In genomic region chr3:42612147-42612680, GRCh38 we compare ENCODE assay signal across 13 cellular contexts. TPM values are rescaled to one million over a fixed set of nuclear protein-coding genes. Genes with fewer than 3 reads are reported as not detected.
DNase-seq lines count a peak whose midpoint lies in the region; ATAC-seq and TF ChIP-seq lines count a peak whose summit lies in the region.
"Had no signal": no experiment of that assay in that cellular context is flagged by ENCODE, and none has a peak within 500 bp of the region (broad histone marks: within the 10 kb centered on the region; RNA-seq: fewer than 3 reads in every experiment).

No MANE protein-coding gene starts in this region.

- TF ChIP-seq POLR2A in spleen (IDR thresholded peaks at IDR 0.05) = no peak

- DNase-seq in activated T-cell treated with anti-CD3 and anti-CD28 coated beads, Interleukin-2, amount 50 U/mL, for 72 hours = no peak
- no peak for DNase-seq in activated T-cell treated with anti-CD3 and anti-CD28 coated beads, Interleukin-2, amount 50 U/mL, for 1 hour
- DNase-seq in NCI-H69 (lab: John Stamatoyannopoulos, UW) (peak; percentile 22), endothelial cell (ENCODE audit: low spot score) (no peak), spleen (no peak), DMS114 treated with DMSO at 0.1 percent for 48 hours (lab: John Stamatoyannopoulos, UW; ENCODE audit: unreplicated experiment) (no peak), foreskin fibroblast (no peak)
- DNase-seq: activated naive CD8-positive, alpha-beta T cell treated with anti-CD3 and anti-CD28 coated beads for 36 hours; COR-L47; NCI-H2081; NCI-H524 treated with DMSO at 0.1 percent for 48 hours; stimulated activated CD4-positive, alpha-beta T cell treated with anti-CD3 and anti-CD28 coated beads, Interleukin-4, amount 100 ng/mL, for 4 hours had no signal

- H3K27ac Mint-ChIP-seq in activated T-cell treated with anti-CD3 and anti-CD28 coated beads, Interleukin-2, amount 50 U/mL, for 72 hours = peak overlapping the region; percentile 30
- H3K27ac Mint-ChIP-seq in endothelial cell (ENCODE audit: unreplicated experiment) = peak overlapping the region; percentile 55

- H3K4me3 ChIP-seq in spleen (no peak overlapping the region), foreskin fibroblast (ENCODE audit: low read depth in 1 of 2, low read length in 2 of 2) (no peak overlapping the region)

- TF ChIP-seq CTCF in endothelial cell (IDR thresholded peaks at IDR 0.05; ENCODE audit: unreplicated experiment) (no peak), spleen (IDR thresholded peaks at IDR 0.05 in 8 of 11, conservative IDR thresholded peaks at IDR 0.05 in 3 of 11) (no peak), foreskin fibroblast (IDR thresholded peaks at IDR 0.05; ENCODE audit: low read depth, low read length) (no peak)

- H3K9me3 Mint-ChIP-seq in activated T-cell treated with anti-CD3 and anti-CD28 coated beads, Interleukin-2, amount 50 U/mL, for 72 hours = no peaks in the 10 kb centered on the region
- no peaks in the 10 kb centered on the region for H3K9me3 Mint-ChIP-seq in endothelial cell (ENCODE audit: unreplicated experiment)
- H3K9me3 Mint-ChIP-seq: activated naive CD8-positive, alpha-beta T cell treated with anti-CD3 and anti-CD28 coated beads for 36 hours had no signal

- H3K27ac ChIP-seq in spleen = peak overlapping the region in 7 of 8 donors; percentile 3 to 77 (median 60)

- H3K4me3 Mint-ChIP-seq in activated T-cell treated with anti-CD3 and anti-CD28 coated beads, Interleukin-2, amount 50 U/mL, for 72 hours = no peak overlapping the region
- H3K4me3 Mint-ChIP-seq in endothelial cell (ENCODE audit: unreplicated experiment) = no peak overlapping the region
- H3K4me3 Mint-ChIP-seq: activated naive CD8-positive, alpha-beta T cell treated with anti-CD3 and anti-CD28 coated beads for 36 hours had no signal

- H3K4me1 ChIP-seq in spleen = peaks cover 15 to 96% (median 62%) of the 10 kb centered on the region in 6 donors

- no peaks in the 10 kb centered on the region for H3K27me3 Mint-ChIP-seq in activated T-cell treated with anti-CD3 and anti-CD28 coated beads, Interleukin-2, amount 50 U/mL, for 72 hours (ENCODE audit: low read depth)
- no peaks in the 10 kb centered on the region for H3K27me3 Mint-ChIP-seq in endothelial cell (ENCODE audit: unreplicated experiment)
- H3K27me3 Mint-ChIP-seq: activated naive CD8-positive, alpha-beta T cell treated with anti-CD3 and anti-CD28 coated beads for 36 hours had no signal

- H3K4me1 Mint-ChIP-seq in activated T-cell treated with anti-CD3 and anti-CD28 coated beads, Interleukin-2, amount 50 U/mL, for 72 hours (ENCODE audit: low read depth) = peaks cover 68% of the 10 kb centered on the region
- peaks cover 49% of the 10 kb centered on the region for H3K4me1 Mint-ChIP-seq in endothelial cell (ENCODE audit: unreplicated experiment)

- H3K36me3 ChIP-seq in spleen = peaks cover 0 to 42% (median 16%) of the 10 kb centered on the region in 6 donors

- H3K36me3 Mint-ChIP-seq in activated T-cell treated with anti-CD3 and anti-CD28 coated beads, Interleukin-2, amount 50 U/mL, for 72 hours (ENCODE audit: insufficient read depth in 2 of 2) = peaks cover 6 to 17% of the 10 kb centered on the region in 2 donors
- H3K36me3 Mint-ChIP-seq in endothelial cell (ENCODE audit: low read depth, unreplicated experiment) = peaks cover 5% of the 10 kb centered on the region

- H3K9me3 ChIP-seq in spleen = no peaks in the 10 kb centered on the region

- intact Hi-C loops in spleen (cut with DNase I; ENCODE audit: low total_unique reads) = no loop called here

- WGBS in spleen, 5 donors = 25 to 50% (median 30%) methylated on average over 1 of the region's 1 CpG

- no peak for ATAC-seq in activated T-cell treated with anti-CD3 and anti-CD28 coated beads, Interleukin-2, amount 50 U/mL, for 72 hours (replicated peaks in 1 of 2)
- ATAC-seq in HG03039 (IDR thresholded peaks at IDR 0.05; ENCODE audit: unreplicated experiment) = no peak

- no peaks in the 10 kb centered on the region for H3K27me3 ChIP-seq in spleen (replicated peaks in 1 of 7)

RNA-seq across cellular contexts. Expression of gene NKTR, which starts 11.7 kb away (rescaled TPM):
- total RNA-seq in activated T-cell treated with anti-CD3 and anti-CD28 coated beads, Interleukin-2, amount 50 U/mL, for 72 hours = 100 to 1,000 TPM; 109 to 111 TPM
- total RNA-seq in endothelial cell (ENCODE audit: unreplicated experiment) (118 TPM), spleen (100 to 1,000 TPM in 6 of 7 donors, 10 to 100 TPM in 1; 99.2 to 258 (median 159) TPM)
- polyA plus RNA-seq in spleen = 10 to 100 TPM; 19.9 to 35.8 (median 30.9) TPM

RNA-seq across cellular contexts. Expression of gene SS18L2, which starts 21.6 kb away (rescaled TPM):
- total RNA-seq in activated T-cell treated with anti-CD3 and anti-CD28 coated beads, Interleukin-2, amount 50 U/mL, for 72 hours = 10 to 100 TPM; 58.1 to 72.2 TPM
- 75.1 TPM for total RNA-seq in endothelial cell (ENCODE audit: unreplicated experiment)
- total RNA-seq in spleen = 10 to 100 TPM; 23.1 to 42.6 (median 27.1) TPM
- 10 to 100 TPM; 81.9 to 86.6 (median 84.5) TPM for polyA plus RNA-seq in spleen

RNA-seq across cellular contexts. Expression of gene SEC22C, which starts 30.4 kb away (rescaled TPM):
- 10 to 100 TPM; 60.6 to 66.4 TPM for total RNA-seq in activated T-cell treated with anti-CD3 and anti-CD28 coated beads, Interleukin-2, amount 50 U/mL, for 72 hours
- total RNA-seq in endothelial cell (ENCODE audit: unreplicated experiment) (49.6 TPM), spleen (10 to 100 TPM; 28.9 to 58.2 (median 40.8) TPM)
- polyA plus RNA-seq in spleen = 10 to 100 TPM; 13.5 to 19.9 (median 17.2) TPM

RNA-seq across cellular contexts. Expression of gene ZBTB47, which starts 41.3 kb away (rescaled TPM):
- under 1 TPM; 0.55 to 0.69 TPM for total RNA-seq in activated T-cell treated with anti-CD3 and anti-CD28 coated beads, Interleukin-2, amount 50 U/mL, for 72 hours
- total RNA-seq in endothelial cell (ENCODE audit: unreplicated experiment) = 20.5 TPM
- 10 to 100 TPM in 6 of 7 donors, 1 to 10 TPM in 1; 9.9 to 22.2 (median 16.3) TPM for total RNA-seq in spleen
- polyA plus RNA-seq in spleen = 1 to 10 TPM; 2.1 to 5.0 (median 2.5) TPM
